Comparison of ENCODE assay signal across 11 cellular contexts in the genomic region with DNA sequence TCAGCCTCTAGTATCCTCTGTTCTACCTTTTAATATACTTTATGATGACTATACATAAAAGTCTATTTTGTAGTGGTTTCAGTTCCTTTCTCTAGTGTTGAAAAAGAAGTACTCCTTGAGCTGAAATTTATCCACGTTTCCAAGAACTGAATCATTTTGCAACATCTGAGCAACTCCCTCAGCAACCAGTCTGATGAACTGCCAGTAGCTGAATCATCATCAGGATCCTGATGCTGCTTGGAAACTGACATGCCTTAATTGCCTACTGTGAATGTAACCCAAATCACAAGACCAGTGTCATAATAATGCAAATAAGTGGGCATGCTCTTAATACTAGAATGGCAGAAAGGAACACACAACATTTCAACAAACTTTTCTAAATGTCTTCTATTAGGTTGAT.
A peak's percentile ranks its signal among the peaks of the same experiment; 100 is the strongest.
DNase-seq lines count a peak whose midpoint lies in the region; ATAC-seq, FAIRE-seq and TF ChIP-seq lines count a peak whose summit lies in the region.
"Had no signal": no experiment of that assay in that cellular context is flagged by ENCODE, and none has a peak within 500 bp of the region (broad histone marks: within the 10 kb centered on the region; RNA-seq: fewer than 3 reads in every experiment).

No MANE protein-coding gene starts in this region.

- DNase-seq in AG08396 (ENCODE audit: low spot score) (peak; percentile 11), LHCN-M2 (ENCODE audit: low read depth) (peak; percentile 87), astrocyte (ENCODE audit: low read depth) (peak; percentile 74), hepatocyte (ENCODE audit: low spot score) (peak; percentile 23), Kasumi-1 (lab: John Stamatoyannopoulos, UW) (no peak), GDM1 (lab: John Stamatoyannopoulos, UW) (no peak), SK-N-DZ (ENCODE audit: low spot score) (no peak)
- DNase-seq: CD8-positive, alpha-beta T cell; NCI-H187 treated with DMSO at 0.1 percent for 48 hours; ovary had no signal

- H3K27me3 Mint-ChIP-seq in astrocyte (ENCODE audit: low read depth, unreplicated experiment) = no peaks in the 10 kb centered on the region

- H3K36me3 ChIP-seq in astrocyte (ENCODE audit: insufficient read depth, low read length) (no peaks in the 10 kb centered on the region), hepatocyte (replicated peaks; ENCODE audit: insufficient read depth, low read depth) (no peaks in the 10 kb centered on the region)
- H3K36me3 ChIP-seq: ovary had no signal

- no peaks in the 10 kb centered on the region for H3K4me1 Mint-ChIP-seq in astrocyte (ENCODE audit: low read depth, unreplicated experiment)

- no peaks in the 10 kb centered on the region for H3K9me2 ChIP-seq in hepatocyte (replicated peaks; ENCODE audit: insufficient read depth)

- no peak overlapping the region for H3K4me2 ChIP-seq in astrocyte (ENCODE audit: low read length)
- no peak overlapping the region for H3K4me2 ChIP-seq in hepatocyte

- no peak for ATAC-seq in GM18907 (IDR thresholded peaks at IDR 0.05; ENCODE audit: unreplicated experiment)
- ATAC-seq: CD8-positive, alpha-beta T cell had no signal

- H3K36me3 Mint-ChIP-seq in astrocyte (ENCODE audit: low read depth, unreplicated experiment) = no peaks in the 10 kb centered on the region
- H3K36me3 Mint-ChIP-seq: CD8-positive, alpha-beta T cell had no signal

- no peak overlapping the region for H3K27ac Mint-ChIP-seq in astrocyte (ENCODE audit: unreplicated experiment)
- H3K27ac Mint-ChIP-seq: CD8-positive, alpha-beta T cell had no signal

- FAIRE-seq in astrocyte (lab: Jason Lieb, UNC) = peak; percentile 72

- whole genome bisulfite sequencing in hepatocyte (ENCODE audit: low lambda C conversion rate, missing lambda C conversion rate) = 66% methylated on average over 1 of the region's 1 CpG

- H3K9ac ChIP-seq in astrocyte (ENCODE audit: low read length) = no peak overlapping the region

- H3K9me3 ChIP-seq in astrocyte (ENCODE audit: insufficient read depth, low read depth, low read length) = no peaks in the 10 kb centered on the region
- no peaks in the 10 kb centered on the region for H3K9me3 ChIP-seq in hepatocyte (ENCODE audit: low read depth)
- H3K9me3 ChIP-seq: ovary had no signal

- H4K20me1 ChIP-seq in astrocyte (ENCODE audit: insufficient read depth, low read length) (no peaks in the 10 kb centered on the region), hepatocyte (ENCODE audit: insufficient read depth, poor library complexity, severe bottlenecking) (no peaks in the 10 kb centered on the region)

- no peak for TF ChIP-seq CTCF in astrocyte (IDR thresholded peaks at IDR 0.05; ENCODE audit: insufficient read depth, low read depth, low read length)
- TF ChIP-seq CTCF in hepatocyte (IDR thresholded peaks at IDR 0.05; ENCODE audit: poor library complexity) = no peak

- H3K4me3 ChIP-seq in astrocyte (ENCODE audit: insufficient read depth, low read depth, low read length) = no peak overlapping the region
- no peak overlapping the region for H3K4me3 ChIP-seq in hepatocyte
- H3K4me3 ChIP-seq: ovary had no signal

- H3K4me1 ChIP-seq in astrocyte (ENCODE audit: insufficient read depth, low read length) (no peaks in the 10 kb centered on the region), hepatocyte (ENCODE audit: insufficient read depth) (no peaks in the 10 kb centered on the region)

- no peak overlapping the region for H2AFZ ChIP-seq in astrocyte (ENCODE audit: low read depth, low read length)
- H2AFZ ChIP-seq in hepatocyte = no peak overlapping the region

- H3K9me3 Mint-ChIP-seq in astrocyte (ENCODE audit: unreplicated experiment) = no peaks in the 10 kb centered on the region
- H3K9me3 Mint-ChIP-seq: CD8-positive, alpha-beta T cell had no signal

- H3K27ac ChIP-seq in astrocyte (ENCODE audit: low read depth, low read length) = no peak overlapping the region
- no peak overlapping the region for H3K27ac ChIP-seq in hepatocyte
- H3K27ac ChIP-seq: ovary had no signal

- no peak overlapping the region for H3K4me3 Mint-ChIP-seq in astrocyte (ENCODE audit: unreplicated experiment)
- H3K4me3 Mint-ChIP-seq: CD8-positive, alpha-beta T cell had no signal

- H3K27me3 ChIP-seq in astrocyte (ENCODE audit: insufficient read depth, low read length) (no peaks in the 10 kb centered on the region), hepatocyte (no peaks in the 10 kb centered on the region)
- H3K27me3 ChIP-seq: ovary had no signal

- H3K79me2 ChIP-seq in astrocyte (ENCODE audit: insufficient read depth, low read length) (no peaks in the 10 kb centered on the region), hepatocyte (no peaks in the 10 kb centered on the region)

Comparison
In these comparisons a context has a peak if more than half of its experiments do, and no peak if none do; other contexts are left out.
1. DNase-seq: peak in AG08396 (single experiment), LHCN-M2 (single experiment), astrocyte (single experiment) and hepatocyte (single experiment); none in Kasumi-1 (0 of 2), GDM1 (single experiment) and SK-N-DZ (single experiment).